Comparison of ENCODE assay signal across 9 cellular contexts in the genomic region with DNA sequence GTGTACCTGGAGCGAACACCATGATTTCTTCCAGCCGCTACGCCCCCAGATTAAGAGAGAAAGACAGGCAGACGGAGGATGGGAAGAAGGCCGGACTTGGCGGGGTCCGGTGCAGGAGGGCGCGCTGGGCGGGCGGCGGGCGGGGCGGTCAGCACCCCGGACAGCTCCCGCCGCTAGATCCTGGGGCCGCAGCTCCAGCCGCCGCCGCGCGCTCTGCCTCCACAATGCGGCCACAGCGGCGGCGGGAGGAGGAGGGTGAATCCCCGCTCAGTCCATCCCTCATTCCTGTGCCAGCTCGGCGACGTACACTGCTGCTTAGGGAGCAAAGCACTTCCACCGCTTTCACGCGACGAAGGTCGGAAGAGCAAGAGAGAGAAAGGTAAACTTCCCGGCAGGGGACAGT. TPM values are rescaled to one million over a fixed set of nuclear protein-coding genes. Genes with fewer than 3 reads are reported as not detected.
DNase-seq lines count a peak whose midpoint lies in the region; ATAC-seq, FAIRE-seq and TF ChIP-seq lines count a peak whose summit lies in the region.
"Had no signal": no experiment of that assay in that cellular context is flagged by ENCODE, and none has a peak within 500 bp of the region (broad histone marks: within the 10 kb centered on the region; RNA-seq: fewer than 3 reads in every experiment).

A gene with protein sequence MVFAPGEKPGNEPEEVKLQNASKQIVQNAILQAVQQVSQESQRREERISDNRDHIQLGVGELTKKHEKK (minus strand): TSS at position 226 of the 403 bp plus-strand sequence. CDS start 204 bp downstream, at position 22.

- TF ChIP-seq RAD21 in H1 (IDR thresholded peaks at IDR 0.05 in 1 of 2, conservative IDR thresholded peaks at IDR 0.05 in 1 of 2; ENCODE audit: low read depth in 2 of 2, low read length in 2 of 2) = peak in 1 of 2 experiments; percentile 26; a peak in 2 of 4 replicates

- TF ChIP-seq EP300 in H1 (IDR thresholded peaks at IDR 0.05; ENCODE audit: borderline replicate concordance in 1 of 2, low read depth in 2 of 2, low read length in 2 of 2) = no peak
- no peak for TF ChIP-seq EP300 in suprapubic skin (IDR thresholded peaks at IDR 0.05)

- 0 out of 2 replicates have a peak within 1 kb of the TSS, but pooled peaks have one; percentile 65 for H4K8ac ChIP-seq in H1 (ENCODE audit: extremely low read depth, insufficient read depth, low read length)

- TF ChIP-seq POLR2A in H1 (IDR thresholded peaks at IDR 0.05; ENCODE audit: control extremely low read depth in 1 of 2, low read depth in 2 of 2, low read length in 2 of 2) (no peak), suprapubic skin (IDR thresholded peaks at IDR 0.05) (no peak)

- H4K5ac ChIP-seq in H1 (ENCODE audit: insufficient read length, low read depth, low read length) = no peak within 1 kb of the TSS

- no peak within 1 kb of the TSS for H2BK15ac ChIP-seq in H1 (ENCODE audit: low read length)

- H4K91ac ChIP-seq in H1 (replicated peaks; ENCODE audit: insufficient read length, low read length) = no peak within 1 kb of the TSS

- H2AK5ac ChIP-seq in H1 (ENCODE audit: low read depth, low read length) = no peak within 1 kb of the TSS

- H3K4me2 ChIP-seq in H1 (ENCODE audit: insufficient read depth in 1 of 2, low read depth in 2 of 2, low read length in 2 of 2) = peak within 1 kb of the TSS; percentile 96 to 100
- H3K4me2 ChIP-seq: KMS-11 had no signal

- H3K4me3 ChIP-seq in NT2/D1 (ENCODE audit: insufficient read length, low read depth) = peak within 1 kb of the TSS; percentile 53
- H3K4me3 ChIP-seq in H1 (ENCODE audit: extremely low read depth in 1 of 4, insufficient read depth in 2 of 4, low read depth in 3 of 4, low read length in 4 of 4) = peak within 1 kb of the TSS; percentile 47 to 71 (median 64)
- H3K4me3 ChIP-seq in suprapubic skin = no peak within 1 kb of the TSS

- no peaks in the 10 kb centered on the region for H3K79me2 ChIP-seq in H1 (ENCODE audit: control insufficient read depth in 1 of 2, insufficient read depth in 2 of 2, low read length in 2 of 2)

- no peak within 1 kb of the TSS for H2BK120ac ChIP-seq in H1 (replicated peaks; ENCODE audit: low read depth, low read length)

- H3K23me2 ChIP-seq in H1 (ENCODE audit: low read depth, low read length) = peaks cover 12% of the 10 kb centered on the region; the same call in 1 of the 2 replicates

- CTCF ChIA-PET in H1 (lab: Charles Lee; ENCODE audit: partially characterized antibody) = interaction anchor here (0.6 kb wide), 1 partner anchor 65 kb away, joined by 3 read pairs; no protein-coding TSS in a partner anchor

- H3K27me3 ChIP-seq in NT2/D1 (ENCODE audit: insufficient read depth, insufficient read length) (peaks cover 60% of the 10 kb centered on the region), H1 (replicated peaks in 1 of 4; ENCODE audit: control insufficient read depth in 3 of 4, extremely low read depth in 1 of 4, insufficient read depth in 3 of 4, low read length in 3 of 4) (peaks cover 19 to 53% (median 39%) of the 10 kb centered on the region in 4 experiments), suprapubic skin (peaks cover 59% of the 10 kb centered on the region)

- no peak within 1 kb of the TSS for H3K27ac ChIP-seq in H1 (ENCODE audit: low read depth, low read length)
- no peak within 1 kb of the TSS for H3K27ac ChIP-seq in suprapubic skin
- H3K27ac ChIP-seq: KMS-11 had no signal

- FAIRE-seq in H1 (lab: Jason Lieb, UNC) = no peak

- peak; percentile 51 for ATAC-seq in GM21423 (IDR thresholded peaks at IDR 0.05; ENCODE audit: unreplicated experiment)
- no peak for ATAC-seq in GM21529 (IDR thresholded peaks at IDR 0.05; ENCODE audit: unreplicated experiment)

- H3K79me1 ChIP-seq in H1 (ENCODE audit: low read depth, low read length) = no peaks in the 10 kb centered on the region

- H3K14ac ChIP-seq in H1 (ENCODE audit: insufficient read length) = no peak within 1 kb of the TSS

- H3K9ac ChIP-seq in NT2/D1 (ENCODE audit: insufficient read length, low read depth) (peak within 1 kb of the TSS; percentile 21), H1 (replicated peaks in 1 of 4; ENCODE audit: extremely low read depth in 1 of 4, low read depth in 3 of 4, low read length in 3 of 4) (peak within 1 kb of the TSS in 1 of 4 experiments; percentile 58; a peak in 2 of 7 replicates)
- H3K9ac ChIP-seq: KMS-11 had no signal

- POLR2A ChIA-PET in H1 (lab: Charles Lee; ENCODE audit: partially characterized antibody) = interaction anchor here (0.7 to 1.2 kb wide), 3 partner anchors 41 to 99 kb away, joined by 3 to 4 read pairs (median 3); no protein-coding TSS in a partner anchor

- no peak within 1 kb of the TSS for H2BK5ac ChIP-seq in H1 (ENCODE audit: low read depth, low read length)

- H3K4me1 ChIP-seq in NT2/D1 (ENCODE audit: insufficient read depth, insufficient read length) (no peaks in the 10 kb centered on the region), H1 (replicated peaks in 1 of 4; ENCODE audit: control insufficient read depth in 3 of 4, insufficient read depth in 4 of 4, low read length in 3 of 4) (peaks cover 0 to 14% (median 4%) of the 10 kb centered on the region in 4 experiments; a peak in 5 of 7 replicates), suprapubic skin (peaks cover 3% of the 10 kb centered on the region)

- TF ChIP-seq CTCF in H1 (IDR thresholded peaks at IDR 0.05; ENCODE audit: control extremely low read depth in 1 of 3, insufficient read depth in 1 of 3, low read depth in 1 of 3, low read length in 3 of 3) (no peak), suprapubic skin (IDR thresholded peaks at IDR 0.05) (no peak)

- H4K20me1 ChIP-seq in H1 (replicated peaks in 1 of 2; ENCODE audit: control insufficient read depth in 1 of 2, insufficient read depth in 2 of 2, low read length in 2 of 2) = peaks cover 0 to 2% of the 10 kb centered on the region in 2 experiments

- peak within 1 kb of the TSS; percentile 88 for H2AFZ ChIP-seq in H1 (ENCODE audit: low read length)

- WGBS in H1 (ENCODE audit: extremely low coverage in 1 of 2, insufficient coverage in 1 of 2, insufficient read length in 1 of 2, insufficient replicate concordance in 2 of 2, low coverage in 1 of 2, low lambda C conversion rate in 2 of 2, missing lambda C conversion rate in 1 of 2), 2 experiments = 1% methylated on average over 22 of the region's 37 CpGs; no CpG with 5 or more reads in 1 of the 2 experiments
- 6% methylated on average over 37 of the region's 37 CpGs for WGBS in suprapubic skin

- H3K18ac ChIP-seq in H1 (ENCODE audit: extremely low read depth, low read length) = no peak within 1 kb of the TSS

- DNase-seq in NT2/D1 (ENCODE audit: low read depth, low spot score) (peak; percentile 48), H1 (ENCODE audit: low read depth in 1 of 2, low spot score in 2 of 2) (peak in 1 of 2 experiments; percentile 79), medulla oblongata (ENCODE audit: extremely low spot score) (peak; percentile 21), suprapubic skin (ENCODE audit: low spot score in 2 of 2) (no peak), NCI-H1694 treated with DMSO at 0.1 percent for 48 hours (lab: John Stamatoyannopoulos, UW) (no peak)

- H3K4ac ChIP-seq in H1 (replicated peaks; ENCODE audit: insufficient read length, low read depth, low read length) = no peak within 1 kb of the TSS

- H3K36me3 ChIP-seq in NT2/D1 (ENCODE audit: insufficient read depth, insufficient read length, low read length) (no peaks in the 10 kb centered on the region), H1 (ENCODE audit: control insufficient read depth in 2 of 4, insufficient read depth in 4 of 4, low read length in 3 of 4) (no peaks in the 10 kb centered on the region; a peak in 1 of 8 replicates), suprapubic skin (no peaks in the 10 kb centered on the region)

- no peaks in the 10 kb centered on the region for H3K9me3 ChIP-seq in NT2/D1 (ENCODE audit: insufficient read depth, low read length)
- H3K9me3 ChIP-seq in H1 (ENCODE audit: insufficient read depth in 2 of 2, low read depth in 1 of 2, low read length in 1 of 2) = no peaks in the 10 kb centered on the region
- H3K9me3 ChIP-seq in suprapubic skin = no peaks in the 10 kb centered on the region

- no peak within 1 kb of the TSS for H2BK12ac ChIP-seq in H1 (ENCODE audit: low read depth, low read length)

- no peak within 1 kb of the TSS for H2BK20ac ChIP-seq in H1 (ENCODE audit: low read length)

- H3K56ac ChIP-seq in H1 (replicated peaks; ENCODE audit: insufficient read length, low read depth, low read length) = no peak within 1 kb of the TSS

- no peak within 1 kb of the TSS for H3K23ac ChIP-seq in H1 (ENCODE audit: insufficient read length)

TF ChIP-seq in H1, 55 proteins besides CTCF, POLR2A, EP300 and RAD21:
- TF ChIP-seq POU5F1 (IDR thresholded peaks at IDR 0.05; ENCODE audit: low read depth, low read length) = no peak
- 0 out of 2 replicates have a peak, but pooled peaks have one; percentile 38 for TF ChIP-seq RBBP5 (IDR thresholded peaks at IDR 0.05; ENCODE audit: borderline replicate concordance, low read depth, low read length)
- no peak for TF ChIP-seq HDAC2 (IDR thresholded peaks at IDR 0.05; ENCODE audit: borderline replicate concordance in 1 of 2, low read depth in 2 of 2, low read length in 2 of 2)
- TF ChIP-seq TBP (IDR thresholded peaks at IDR 0.05; ENCODE audit: low read depth, low read length) = peak; percentile 47; the same call in 1 of the 2 replicates
- TF ChIP-seq, protein P1, sequence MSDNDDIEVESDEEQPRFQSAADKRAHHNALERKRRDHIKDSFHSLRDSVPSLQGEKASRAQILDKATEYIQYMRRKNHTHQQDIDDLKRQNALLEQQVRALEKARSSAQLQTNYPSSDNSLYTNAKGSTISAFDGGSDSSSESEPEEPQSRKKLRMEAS (IDR thresholded peaks at IDR 0.05) = peak; percentile 56; the same call in 1 of the 2 replicates
- TF ChIP-seq NANOG (IDR thresholded peaks at IDR 0.05; ENCODE audit: insufficient read depth, low read depth, low read length, poor library complexity, severe bottlenecking) = peak; percentile 4
- peak; percentile 49 to 95; a peak in 2 of 4 replicates for TF ChIP-seq SIN3A (conservative IDR thresholded peaks at IDR 0.05 in 1 of 2, IDR thresholded peaks at IDR 0.05 in 1 of 2; ENCODE audit: low read depth in 1 of 2, low read length in 2 of 2)
- TF ChIP-seq CEBPB (IDR thresholded peaks at IDR 0.05; ENCODE audit: low read depth, low read length) = no peak
- peak; percentile 40 for TF ChIP-seq ASH2L (IDR thresholded peaks at IDR 0.05; ENCODE audit: low read length)
TF ChIP-seq in H1: peak in this region for 6.

RNA-seq across cellular contexts. Expression of the gene that starts here (rescaled TPM):
- not detected in 2 replicates for total RNA-seq in H1 (2021; fragmentation: NEBNext Ultra II Directional; extraction: Animal tissue kit (Norgen Biotek cat#: 25700))
- not detected in 2 replicates for polyA plus RNA-seq in H1 (2011; rRNA removed)
- not detected for polyA plus RNA-seq in H1 (2011; cell fraction: cytosol; rRNA removed)
- polyA plus RNA-seq in H1 (2011; cell fraction: nucleus; rRNA removed) = not detected
- polyA plus RNA-seq in H1 (2012, experiment 1 of 2) = not detected in 4 replicates
- polyA plus RNA-seq in H1 (2012, experiment 2 of 2) = not detected
- polyA plus RNA-seq in H1 (2013, experiment 1 of 2) = not detected
- not detected for polyA plus RNA-seq in H1 (2013, experiment 2 of 2)
- polyA minus RNA-seq in H1 (2011; rRNA and poly(A)+ RNA removed) = not detected in 2 replicates
- not detected for polyA minus RNA-seq in H1 (2011; cell fraction: cytosol; rRNA and poly(A)+ RNA removed)
- not detected for polyA minus RNA-seq in H1 (2011; cell fraction: nucleus; rRNA and poly(A)+ RNA removed)
- not detected for total RNA-seq in suprapubic skin
- polyA plus RNA-seq: esophagus had no signal

Comparison
In these comparisons a context has a peak if more than half of its experiments do, and no peak if none do; other contexts are left out.
1. DNase-seq: peak in NT2/D1 (single experiment) and medulla oblongata (single experiment); none in suprapubic skin (0 of 2) and NCI-H1694 treated with DMSO at 0.1 percent for 48 hours (single experiment).